ENCODE assay signal across 8 cellular contexts in the genomic region with DNA sequence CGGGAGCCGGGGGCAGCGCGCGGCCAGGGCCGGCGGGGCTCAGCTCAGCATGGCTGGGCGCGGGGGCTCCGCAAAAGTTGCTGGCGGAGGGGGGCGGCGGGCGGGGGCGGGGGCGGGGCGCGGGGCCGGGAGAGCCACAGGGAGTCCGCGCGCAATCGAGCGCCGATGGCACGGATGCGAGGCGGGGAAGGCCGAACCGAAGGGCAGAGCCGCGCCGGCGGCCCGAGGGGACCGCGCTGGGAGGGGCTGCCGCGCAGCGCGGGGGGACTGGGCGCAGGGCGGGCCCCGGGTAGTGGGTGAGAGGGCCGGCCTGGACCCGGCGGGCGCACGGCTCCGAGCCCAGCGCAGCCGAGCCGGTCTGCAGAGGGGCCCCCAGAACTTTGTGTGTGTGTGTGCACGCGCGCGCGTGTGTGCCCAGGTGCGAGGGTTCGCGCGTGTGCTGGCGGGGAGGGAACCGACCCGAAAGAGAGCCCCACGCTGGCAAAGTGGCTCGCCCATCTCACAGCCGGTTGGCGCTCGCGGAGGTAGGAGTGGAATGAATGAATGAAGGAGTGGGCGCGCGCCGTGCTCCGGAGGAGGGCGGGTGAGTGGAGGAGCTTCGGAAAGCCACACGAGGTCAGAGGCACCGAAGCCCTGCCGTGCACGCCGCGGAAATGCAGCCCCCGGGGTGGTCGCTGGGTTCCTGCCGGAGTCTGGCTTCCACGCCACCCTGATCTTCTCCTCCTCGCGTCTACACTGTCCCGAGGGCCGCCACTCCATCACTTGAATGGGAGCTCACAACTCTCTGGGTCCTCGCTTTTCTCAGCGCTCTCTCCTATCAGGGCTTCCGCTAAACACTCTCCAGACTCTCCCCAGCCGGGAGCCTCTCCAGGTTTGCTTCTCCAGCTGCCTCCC.
A peak's percentile ranks its signal among the peaks of the same experiment; 100 is the strongest.
DNase-seq lines count a peak whose midpoint lies in the region; ATAC-seq lines count a peak whose summit lies in the region.

A gene (minus strand): TSS at position 51 of the 894 bp plus-strand sequence. CDS start 375 bp downstream, outside the sequence.

- H3K4me3 ChIP-seq in effector memory CD4-positive, alpha-beta T cell (ENCODE audit: insufficient read depth, low read depth, low read length, poor library complexity, severe bottlenecking) = peak within 1 kb of the TSS; percentile 83

- peak within 1 kb of the TSS; percentile 80 for H3K27ac ChIP-seq in effector memory CD4-positive, alpha-beta T cell (ENCODE audit: insufficient read depth, low read length, poor library complexity, severe bottlenecking)

- no peaks in the 10 kb centered on the region for H3K27me3 ChIP-seq in effector memory CD4-positive, alpha-beta T cell (replicated peaks; ENCODE audit: control insufficient read depth, insufficient read depth, low read length, poor library complexity, severe bottlenecking)

- H3K4me1 ChIP-seq in effector memory CD4-positive, alpha-beta T cell (ENCODE audit: control insufficient read depth, insufficient read depth, low read length, poor library complexity, severe bottlenecking) = peaks cover 19% of the 10 kb centered on the region

- H3K9me3 ChIP-seq in effector memory CD4-positive, alpha-beta T cell (ENCODE audit: control insufficient read depth, low read length) = no peaks in the 10 kb centered on the region

- H3K36me3 ChIP-seq in effector memory CD4-positive, alpha-beta T cell (ENCODE audit: control insufficient read depth, insufficient read depth, low read length) = no peaks in the 10 kb centered on the region

- ATAC-seq in GM18907 (IDR thresholded peaks at IDR 0.05; ENCODE audit: unreplicated experiment) (peak; percentile 66), HG03139 (IDR thresholded peaks at IDR 0.05; ENCODE audit: unreplicated experiment) (peak; percentile 42)

- DNase-seq in AG08396 (ENCODE audit: low spot score) (peak; percentile 91), NCI-H748 (lab: John Stamatoyannopoulos, UW; ENCODE audit: unreplicated experiment) (peak; percentile 83), medulla oblongata (ENCODE audit: extremely low spot score) (peak; percentile 74)
- DNase-seq in activated CD8-positive, alpha-beta memory T cell treated with anti-CD3 and anti-CD28 coated beads for 24 hours = peak; percentile 88
- DNase-seq in effector memory CD4-positive, alpha-beta T cell = peak; percentile 53 to 63 (median 57)
- peak; percentile 41 for DNase-seq in stimulated activated CD8-positive, alpha-beta memory T cell treated with anti-CD3 and anti-CD28 coated beads, Interleukin-12 subunit alpha, Interleukin-12 subunit beta, amount 100 ng/mL, for 1 hour (ENCODE audit: low read depth)

Comparison
In these comparisons a context has a peak if more than half of its experiments do, and no peak if none do; other contexts are left out.
1. Peak in every context shown above with its lines: DNase-seq, ATAC-seq, H3K4me3 ChIP-seq and H3K27ac ChIP-seq.
2. DNase-seq: peak in every context shown above with its lines; median percentile 91 in AG08396; 88 in activated CD8-positive, alpha-beta memory T cell treated with anti-CD3 and anti-CD28 coated beads for 24 hours; 83 in NCI-H748; 74 in medulla oblongata; 57 in effector memory CD4-positive, alpha-beta T cell; 41 in stimulated activated CD8-positive, alpha-beta memory T cell treated with anti-CD3 and anti-CD28 coated beads, Interleukin-12 subunit alpha, Interleukin-12 subunit beta, amount 100 ng/mL, for 1 hour.